ENCODE assay signal across 13 cellular contexts in the genomic region with DNA sequence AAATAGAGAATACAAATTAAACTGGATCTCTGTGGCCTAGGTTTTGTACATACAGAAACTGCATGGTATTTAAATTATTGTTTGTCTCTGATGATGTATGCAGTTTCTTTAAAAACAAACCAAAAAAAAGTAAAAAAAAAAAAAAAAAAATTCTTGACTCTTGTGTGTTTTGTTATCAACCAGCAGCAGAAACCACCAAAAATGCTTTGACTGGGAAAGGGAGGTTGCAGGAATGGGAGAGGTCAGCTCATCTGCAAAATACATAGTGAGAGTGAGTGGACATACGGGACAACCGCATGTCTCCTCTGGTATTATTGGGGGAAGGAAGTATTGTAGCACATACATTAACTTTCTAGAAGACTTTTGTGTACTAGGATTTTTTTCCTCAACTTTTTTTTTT.
"Had no signal": no experiment of that assay in that cellular context is flagged by ENCODE, and none has a peak within 500 bp of the region (broad histone marks: within the 10 kb centered on the region; RNA-seq: fewer than 3 reads in every experiment).

No MANE protein-coding gene starts in this region.

- H3K4me3 ChIP-seq: ascending aorta, pancreas, testis, upper lobe of right lung had no signal

- DNase-seq: activated CD4-positive, alpha-beta T cell treated with anti-CD3 and anti-CD28 coated beads, Interleukin-2, amount 10 ng/mL, durations not matched to agents 7 days and 5 days; activated CD8-positive, alpha-beta T cell treated with anti-CD3 and anti-CD28 coated beads, Interleukin-2, amount 10 ng/mL, durations not matched to agents 7 days and 5 days; activated naive CD4-positive, alpha-beta T cell treated with anti-CD3 and anti-CD28 coated beads for 36 hours; cerebellar nuclear complex; effector memory CD4-positive, alpha-beta T cell; mesendoderm; naive thymus-derived CD8-positive, alpha-beta T cell; stimulated activated CD4-positive, alpha-beta T cell treated with anti-CD3 and anti-CD28 coated beads, Interleukin-4, amount 100 ng/mL, for 1 hour; testis; upper lobe of right lung had no signal

- H3K27ac ChIP-seq: testis, upper lobe of right lung had no signal

- H3K27me3 ChIP-seq: ascending aorta, pancreas, right lobe of liver, testis, upper lobe of right lung had no signal

- H3K4me1 ChIP-seq: pancreas, testis, upper lobe of right lung had no signal

- H3K9me3 ChIP-seq: ascending aorta, pancreas, right lobe of liver, testis, upper lobe of right lung had no signal
